Comparison of ENCODE assay signal across 27 cellular contexts in genomic region chr3:137324114-137324513, GRCh38.
"Had no signal": no experiment of that assay in that cellular context is flagged by ENCODE, and none has a peak within 500 bp of the region (broad histone marks: within the 10 kb centered on the region; RNA-seq: fewer than 3 reads in every experiment).

No MANE protein-coding gene starts in this region.

- H3K36me3 ChIP-seq: neural progenitor cell, ovary, right lobe of liver, sigmoid colon, spleen, stomach, thoracic aorta, thyroid gland, tibial nerve, upper lobe of left lung, vagina had no signal

- H3K4me1 ChIP-seq: parathyroid adenoma, psoas muscle, right lobe of liver, sigmoid colon, spleen, stomach, thyroid gland, tibial nerve, upper lobe of left lung, vagina had no signal

- H2AFZ ChIP-seq: neural progenitor cell, parathyroid adenoma had no signal

- DNase-seq: naive thymus-derived CD4-positive, alpha-beta T cell; natural killer cell; occipital lobe; ovary; posterior cingulate gyrus; psoas muscle; right cardiac atrium; right lobe of liver; sigmoid colon; spleen; stimulated activated CD4-positive, alpha-beta T cell treated with anti-CD3 and anti-CD28 coated beads, Interleukin-12 subunit alpha, Interleukin-12 subunit beta, amount 100 ng/mL, for 4 hours; stimulated activated CD4-positive, alpha-beta T cell treated with anti-CD3 and anti-CD28 coated beads, Interleukin-1b, Interleukin-23, amount 100 ng/mL, for 48 hours; stimulated activated CD4-positive, alpha-beta T cell treated with anti-CD3 and anti-CD28 coated beads, Interleukin-4, amount 100 ng/mL, for 24 hours; stimulated activated naive B cell treated with anti-CD40 and anti-IgM and Interleukin-4, amounts not matched to agents 10 μg/mL and 1 μg/mL and 100 μg/mL, for 72 hours; stimulated activated naive CD4-positive, alpha-beta T cell treated with Interleukin-2 at 50 U/mL for 16 hours; stomach; thyroid gland; trophoblast cell; upper lobe of left lung had no signal

- H3K9me3 ChIP-seq: ovary, psoas muscle, right lobe of liver, thoracic aorta, thyroid gland, vagina had no signal

- FAIRE-seq: urothelium cell line had no signal

- H3K4me2 ChIP-seq: neural progenitor cell, smooth muscle cell had no signal

- H3K9ac ChIP-seq: neural progenitor cell, parathyroid adenoma had no signal

- ATAC-seq: naive thymus-derived CD4-positive, alpha-beta T cell; natural killer cell; psoas muscle; right cardiac atrium; right lobe of liver; stimulated activated effector memory CD8-positive, alpha-beta T cell treated with anti-CD3 and anti-CD28 coated beads, Interleukin-12 subunit alpha, Interleukin-12 subunit beta, amount 100 ng/mL, for 72 hours; stimulated activated naive B cell treated with anti-CD40 and anti-IgM and Interleukin-4, amounts not matched to agents 10 μg/mL and 1 μg/mL and 100 μg/mL, for 72 hours had no signal

- H3K79me2 ChIP-seq: parathyroid adenoma had no signal

- H3K27me3 ChIP-seq: neural progenitor cell, ovary, right lobe of liver, sigmoid colon, spleen, stomach, thyroid gland, tibial nerve, upper lobe of left lung, vagina had no signal

- H3K4me3 ChIP-seq: neural progenitor cell, ovary, psoas muscle, right lobe of liver, sigmoid colon, smooth muscle cell, spleen, stomach, thoracic aorta, thyroid gland, tibial nerve, upper lobe of left lung, vagina had no signal

- H3K27ac ChIP-seq: neural progenitor cell, ovary, parathyroid adenoma, psoas muscle, right lobe of liver, sigmoid colon, spleen, stomach, thoracic aorta, thyroid gland, tibial nerve, upper lobe of left lung, vagina had no signal
